19 cellular contexts compared by ENCODE assay signal in the genomic region with DNA sequence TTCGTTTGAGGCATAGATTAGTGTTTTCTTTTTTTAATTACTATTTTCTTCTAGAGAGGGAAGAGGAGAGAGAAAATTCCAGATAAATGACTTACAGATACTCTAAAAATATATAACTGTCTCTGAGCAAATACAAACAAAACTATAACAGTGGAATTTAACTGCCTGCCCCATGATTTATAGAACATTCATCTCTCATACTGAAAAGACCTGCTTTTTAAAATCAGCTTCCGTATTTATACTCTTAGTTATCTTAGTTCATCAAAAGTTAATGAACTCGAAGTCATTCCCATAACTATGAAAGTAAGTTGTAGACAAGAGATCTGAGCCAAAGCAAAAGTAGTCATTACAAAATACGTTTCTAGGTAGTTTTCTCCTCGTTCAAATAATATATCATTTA.
A peak's percentile ranks its signal among the peaks of the same experiment; 100 is the strongest.
DNase-seq lines count a peak whose midpoint lies in the region; ATAC-seq and TF ChIP-seq lines count a peak whose summit lies in the region.
"Had no signal": no experiment of that assay in that cellular context is flagged by ENCODE, and none has a peak within 500 bp of the region (broad histone marks: within the 10 kb centered on the region; RNA-seq: fewer than 3 reads in every experiment).

No MANE protein-coding gene starts in this region.

- DNase-seq in foreskin keratinocyte (no peak), vagina (ENCODE audit: extremely low spot score in 2 of 2) (no peak), tibial nerve (ENCODE audit: low spot score in 2 of 2) (no peak)
- no peak for DNase-seq in effector CD4-positive, alpha-beta T cell
- DNase-seq in activated naive CD4-positive, alpha-beta T cell treated with Interleukin-2 at 50 U/mL for 16 hours, result no peak
- DNase-seq: activated CD4-positive, alpha-beta memory T cell treated with anti-CD3 and anti-CD28 coated beads, Interleukin-2, amount 10 ng/mL, durations not matched to agents 7 days and 5 days; glutamatergic neuron; GM23248; left ventricle myocardium superior; mucosa of descending colon; NCI-H1417 treated with DMSO at 0.1 percent for 48 hours; NCI-H2081 treated with DMSO at 0.1 percent for 48 hours; NCI-H226; NCI-H69; stimulated activated naive CD4-positive, alpha-beta T cell treated with Interleukin-2 at 50 U/mL for 16 hours had no signal

- H3K4me3 ChIP-seq in rectal smooth muscle tissue (ENCODE audit: low read length), result no peak overlapping the region
- no peak overlapping the region for H3K4me3 ChIP-seq in vagina
- no peak overlapping the region for H3K4me3 ChIP-seq in tibial nerve
- H3K4me3 ChIP-seq: GM23248, mucosa of descending colon had no signal

- intact Hi-C loops in vagina (cut with DNase I), result no loop called here

- TF ChIP-seq CTCF in foreskin keratinocyte (conservative IDR thresholded peaks at IDR 0.05) (no peak), vagina (IDR thresholded peaks at IDR 0.05) (no peak), tibial nerve (IDR thresholded peaks at IDR 0.05) (no peak)

- TF ChIP-seq POLR2A in vagina (IDR thresholded peaks at IDR 0.05), result no peak
- no peak for TF ChIP-seq POLR2A in tibial nerve (IDR thresholded peaks at IDR 0.05)

- H3K27ac ChIP-seq in angular gyrus (ENCODE audit: low read depth, low read length) (peak overlapping the region; percentile 29), foreskin keratinocyte (peak overlapping the region; percentile 15), rectal smooth muscle tissue (ENCODE audit: low read depth, low read length) (peak overlapping the region; percentile 14), vagina (peak overlapping the region; percentile 23), tibial nerve (no peak overlapping the region)
- H3K27ac ChIP-seq: GM23248, KMS-11 had no signal

- ATAC-seq in foreskin keratinocyte, result no peak
- ATAC-seq: activated CD4-positive, CD25-positive, alpha-beta regulatory T cell treated with anti-CD3 and anti-CD28 coated beads, Interleukin-2, amount 50 U/mL, for 24 hours; left ventricle myocardium superior; mucosa of descending colon had no signal

- H3K9ac ChIP-seq in rectal smooth muscle tissue (ENCODE audit: low read length), result no peak overlapping the region
- H3K9ac ChIP-seq: GM23248, KMS-11 had no signal

- H3K4me1 ChIP-seq in foreskin keratinocyte (no peaks in the 10 kb centered on the region), rectal smooth muscle tissue (ENCODE audit: control insufficient read depth, insufficient read depth, low read length) (peaks cover 27% of the 10 kb centered on the region), vagina (peaks cover 46% of the 10 kb centered on the region), tibial nerve (peaks cover 0 to 40% (median 23%) of the 10 kb centered on the region in 4 donors)

- no peak for TF ChIP-seq EP300 in tibial nerve (IDR thresholded peaks at IDR 0.05)

- 84 to 86% methylated on average over 5 of the region's 5 CpGs for WGBS in tibial nerve, 2 donors

- no peaks in the 10 kb centered on the region for H3K27me3 ChIP-seq in foreskin keratinocyte
- H3K27me3 ChIP-seq in rectal smooth muscle tissue (ENCODE audit: control insufficient read depth, insufficient read depth, low read length), result no peaks in the 10 kb centered on the region
- H3K27me3 ChIP-seq in vagina, result no peaks in the 10 kb centered on the region
- H3K27me3 ChIP-seq in tibial nerve, result no peaks in the 10 kb centered on the region

- H3K9me3 ChIP-seq in vagina, result no peaks in the 10 kb centered on the region
- H3K9me3 ChIP-seq in tibial nerve, result no peaks in the 10 kb centered on the region
- H3K9me3 ChIP-seq: mucosa of descending colon had no signal

- H3K36me3 ChIP-seq in rectal smooth muscle tissue (ENCODE audit: control insufficient read depth, insufficient read depth, low read length) (no peaks in the 10 kb centered on the region), vagina (peaks cover 0 to 10% of the 10 kb centered on the region in 2 donors), tibial nerve (peaks cover 0 to 7% (median 0%) of the 10 kb centered on the region in 3 donors)

Comparison
In these comparisons a context has a peak if more than half of its experiments do, and no peak if none do; other contexts are left out.
1. H3K27ac ChIP-seq: peak in angular gyrus (single experiment), foreskin keratinocyte (single experiment), rectal smooth muscle tissue (single experiment) and vagina (single experiment); none in tibial nerve (0 of 4).